9 cellular contexts compared by ENCODE assay signal in the genomic region with DNA sequence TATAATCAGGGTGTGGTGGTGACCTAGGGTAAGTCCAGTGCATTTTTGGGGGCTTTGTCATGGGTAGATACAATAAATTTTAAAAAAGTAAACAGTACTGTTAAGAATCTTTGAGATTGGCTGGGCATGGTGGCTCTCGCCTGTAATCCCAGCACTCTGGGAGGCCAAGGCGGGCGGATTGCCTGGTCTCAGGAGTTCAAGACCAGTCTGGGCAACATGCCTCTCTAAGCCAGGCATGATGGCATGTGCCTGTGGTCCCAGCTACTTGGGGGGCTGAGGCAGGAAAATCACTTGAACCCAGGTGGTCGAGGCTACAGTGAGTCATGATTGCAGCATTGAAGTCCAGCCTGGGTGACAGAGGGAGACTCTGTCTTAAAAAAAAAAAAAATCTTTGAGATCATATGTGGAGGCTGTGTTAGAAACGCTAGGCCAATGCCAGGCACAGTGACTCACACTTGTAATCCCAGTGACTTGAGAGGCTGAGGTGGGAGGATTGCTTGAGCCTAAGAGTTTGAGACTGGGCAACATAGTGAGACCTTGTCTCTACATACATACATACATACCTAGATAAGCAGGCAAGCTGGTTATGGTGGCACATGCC.
DNase-seq lines count a peak whose midpoint lies in the region; ATAC-seq and TF ChIP-seq lines count a peak whose summit lies in the region.
"Had no signal": no experiment of that assay in that cellular context is flagged by ENCODE, and none has a peak within 500 bp of the region (broad histone marks: within the 10 kb centered on the region; RNA-seq: fewer than 3 reads in every experiment).

No MANE protein-coding gene starts in this region.

- H3K36me3 ChIP-seq in naive thymus-derived CD4-positive, alpha-beta T cell (ENCODE audit: control insufficient read depth in 2 of 3, insufficient read depth in 3 of 3, low read length in 3 of 3): peaks cover 0 to 2% (median 0%) of the 10 kb centered on the region in 3 experiments

- ATAC-seq in CD4-positive, alpha-beta T cell (ENCODE audit: poor library complexity): no peak
- peak; percentile 9 for ATAC-seq in HG03354 (IDR thresholded peaks at IDR 0.05; ENCODE audit: poor library complexity, severe bottlenecking, unreplicated experiment)
- ATAC-seq in naive thymus-derived CD4-positive, alpha-beta T cell: no peak

- H3K27ac ChIP-seq in CD4-positive, alpha-beta T cell (ENCODE audit: low read depth, low read length): peak overlapping the region; percentile 72
- peak overlapping the region; percentile 71 for H3K27ac ChIP-seq in naive thymus-derived CD4-positive, alpha-beta T cell (ENCODE audit: low read depth, low read length)

- intact Hi-C loops in CD4-positive, alpha-beta T cell (cut with DNase I, micrococcal nuclease): loop anchor here (1.0 to 10.0 kb wide), 4 partner anchors 46 to 446 kb away; no protein-coding TSS in a partner anchor
- intact Hi-C loops in naive thymus-derived CD4-positive, alpha-beta T cell (cut with micrococcal nuclease): loop anchor here (1.0 to 10.0 kb wide), 8 partner anchors 8 to 68 kb away; a partner anchor contains a TSS

- peaks cover 39% of the 10 kb centered on the region for H3K36me3 Mint-ChIP-seq in CD4-positive, alpha-beta T cell (ENCODE audit: low read depth)
- peaks cover 9% of the 10 kb centered on the region for H3K36me3 Mint-ChIP-seq in activated naive CD8-positive, alpha-beta T cell
- H3K36me3 Mint-ChIP-seq in naive thymus-derived CD4-positive, alpha-beta T cell: peaks cover 0 to 30% (median 8%) of the 10 kb centered on the region in 5 donors

- POLR2A ChIA-PET in CD4-positive, alpha-beta T cell (lab: Charles Lee): interaction anchor here (0.8 to 4.4 kb wide), 19 partner anchors 10 to 373 kb away, joined by 3 to 40 read pairs (median 5); a partner anchor contains a TSS
- POLR2A ChIA-PET in naive thymus-derived CD4-positive, alpha-beta T cell (lab: Charles Lee): interaction anchor here (0.7 to 3.6 kb wide), 19 partner anchors 10 to 280 kb away, joined by 3 to 14 read pairs (median 4); no protein-coding TSS in a partner anchor

- no peaks in the 10 kb centered on the region for H3K27me3 ChIP-seq in CD4-positive, alpha-beta T cell (ENCODE audit: control insufficient read depth, insufficient read depth, low read length)
- no peaks in the 10 kb centered on the region for H3K27me3 ChIP-seq in naive thymus-derived CD4-positive, alpha-beta T cell (ENCODE audit: control insufficient read depth in 2 of 2, insufficient read depth in 2 of 2, low read length in 2 of 2)

- no peaks in the 10 kb centered on the region for H3K9me3 Mint-ChIP-seq in CD4-positive, alpha-beta T cell
- no peaks in the 10 kb centered on the region for H3K9me3 Mint-ChIP-seq in activated naive CD8-positive, alpha-beta T cell (ENCODE audit: low read depth)
- no peaks in the 10 kb centered on the region for H3K9me3 Mint-ChIP-seq in naive thymus-derived CD4-positive, alpha-beta T cell

- H3K4me1 ChIP-seq in naive thymus-derived CD4-positive, alpha-beta T cell (ENCODE audit: control insufficient read depth in 2 of 2, insufficient read depth in 2 of 2, low read length in 2 of 2): peaks cover 93 to 96% of the 10 kb centered on the region in 2 donors

- peak overlapping the region; percentile 74 for H3K4me3 Mint-ChIP-seq in CD4-positive, alpha-beta T cell
- H3K4me3 Mint-ChIP-seq in activated naive CD8-positive, alpha-beta T cell: peak overlapping the region; percentile 74
- H3K4me3 Mint-ChIP-seq in naive thymus-derived CD4-positive, alpha-beta T cell: peak overlapping the region in 4 of 10 donors; percentile 4 to 84 (median 42)

- no peak for DNase-seq in CD4-positive, alpha-beta T cell
- no peak for DNase-seq in naive thymus-derived CD4-positive, alpha-beta T cell
- DNase-seq in LoVo (ENCODE audit: low spot score): no peak
- no peak for DNase-seq in putamen (ENCODE audit: low spot score)
- DNase-seq in iPS-NIHi11 (ENCODE audit: low spot score): no peak
- no peak for DNase-seq in SK-N-DZ (ENCODE audit: low spot score)
- DNase-seq: NCI-H2227 treated with DMSO at 0.1 percent for 48 hours had no signal

- H3K27me3 Mint-ChIP-seq in CD4-positive, alpha-beta T cell: no peaks in the 10 kb centered on the region
- H3K27me3 Mint-ChIP-seq in activated naive CD8-positive, alpha-beta T cell: no peaks in the 10 kb centered on the region
- H3K27me3 Mint-ChIP-seq in naive thymus-derived CD4-positive, alpha-beta T cell: no peaks in the 10 kb centered on the region

- no peak overlapping the region for H3K4me3 ChIP-seq in naive thymus-derived CD4-positive, alpha-beta T cell (ENCODE audit: low read length)

- CTCF ChIA-PET in CD4-positive, alpha-beta T cell (lab: Charles Lee): interaction anchor here (1.1 to 2.4 kb wide), 7 partner anchors 10 to 109 kb away, joined by 3 to 9 read pairs (median 4); a partner anchor contains a TSS
- CTCF ChIA-PET in naive thymus-derived CD4-positive, alpha-beta T cell (lab: Charles Lee): interaction anchor here (0.8 to 1.6 kb wide), 6 partner anchors 14 to 69 kb away, joined by 3 to 4 read pairs (median 3); no protein-coding TSS in a partner anchor

- peaks cover 46% of the 10 kb centered on the region for H3K4me1 Mint-ChIP-seq in CD4-positive, alpha-beta T cell (ENCODE audit: low read depth)
- peaks cover 3% of the 10 kb centered on the region for H3K4me1 Mint-ChIP-seq in activated naive CD8-positive, alpha-beta T cell (ENCODE audit: low read depth)
- H3K4me1 Mint-ChIP-seq in naive thymus-derived CD4-positive, alpha-beta T cell: peaks cover 0 to 53% (median 16%) of the 10 kb centered on the region in 7 donors

- TF ChIP-seq CTCF in CD4-positive, alpha-beta T cell (IDR thresholded peaks at IDR 0.05): no peak

- no peak overlapping the region for H3K27ac Mint-ChIP-seq in CD4-positive, alpha-beta T cell
- H3K27ac Mint-ChIP-seq in activated naive CD8-positive, alpha-beta T cell: no peak overlapping the region
- peak overlapping the region in 1 of 9 donors; percentile 86 for H3K27ac Mint-ChIP-seq in naive thymus-derived CD4-positive, alpha-beta T cell

- H3K9me3 ChIP-seq in CD4-positive, alpha-beta T cell (ENCODE audit: control insufficient read depth, low read length): no peaks in the 10 kb centered on the region
- no peaks in the 10 kb centered on the region for H3K9me3 ChIP-seq in naive thymus-derived CD4-positive, alpha-beta T cell (ENCODE audit: control insufficient read depth in 2 of 3, low read length in 3 of 3)
